ENCODE assay signal across 17 cellular contexts in the genomic region with DNA sequence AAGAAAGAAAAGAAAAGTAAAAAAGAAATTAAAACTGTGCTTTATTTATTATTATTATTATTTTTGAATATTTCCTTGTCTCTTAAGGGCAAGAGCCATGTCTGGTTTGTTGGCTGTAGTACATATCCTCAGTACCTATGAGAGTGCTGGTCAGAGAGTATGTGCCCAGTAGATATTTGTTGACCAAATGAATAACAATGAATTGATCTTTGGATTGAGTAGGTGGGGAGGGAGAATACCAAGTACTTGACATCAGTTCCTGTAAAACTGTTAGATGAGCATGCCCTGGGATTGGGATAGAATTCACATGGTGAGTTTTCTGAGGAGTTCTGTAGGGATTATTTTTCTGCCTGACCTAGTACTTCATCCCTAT. TPM values are rescaled to one million over a fixed set of nuclear protein-coding genes. Genes with fewer than 3 reads are reported as not detected.
DNase-seq lines count a peak whose midpoint lies in the region; ATAC-seq, FAIRE-seq and TF ChIP-seq lines count a peak whose summit lies in the region.
"Had no signal": no experiment of that assay in that cellular context is flagged by ENCODE, and none has a peak within 500 bp of the region (broad histone marks: within the 10 kb centered on the region; RNA-seq: fewer than 3 reads in every experiment).

No MANE protein-coding gene starts in this region.

- CTCF ChIA-PET in CD8-positive, alpha-beta T cell (lab: Charles Lee), result interaction anchor here (0.7 to 8.0 kb wide), 7 partner anchors 12 to 206 kb away, joined by 3 to 63 read pairs (median 5); partner anchors contain the start of gene STIM1
- CTCF ChIA-PET in endothelial cell of umbilical vein (lab: Charles Lee), result interaction anchor here (0.5 to 2.6 kb wide), 10 partner anchors 9 to 267 kb away, joined by 3 to 35 read pairs (median 5); partner anchors contain the start of gene STIM1

- DNase-seq in CD8-positive, alpha-beta T cell, result no peak
- DNase-seq in endothelial cell of umbilical vein (ENCODE audit: low read depth, low spot score) (no peak), progenitor cell of endocrine pancreas (ENCODE audit: low spot score, unreplicated experiment) (no peak), kidney (no peak), EL (no peak)
- no peak for DNase-seq in activated effector memory CD4-positive, alpha-beta T cell treated with Interleukin-2 at 50 U/mL for 16 hours
- DNase-seq: activated gamma-delta T cell; NCI-H1105; NCI-H446 treated with DMSO at 0.1 percent for 48 hours; stimulated activated CD4-positive, alpha-beta T cell treated with anti-CD3 and anti-CD28 coated beads, Interleukin-4, amount 100 ng/mL, for 24 hours; substantia nigra had no signal

- no peaks in the 10 kb centered on the region for H3K9me2 ChIP-seq in OCI-LY1 (ENCODE audit: low read depth, low read length)

- H3F3A ChIP-seq in OCI-LY1 (ENCODE audit: insufficient read depth, low read length), result no peaks in the 10 kb centered on the region; the same call in 1 of the 2 replicates

- BruUV-seq in endothelial cell of umbilical vein (replicated peaks; lab: Mats Ljungman, UMichigan), result no TSS peak

- no peak overlapping the region for H3K4me3 ChIP-seq in CD8-positive, alpha-beta T cell (ENCODE audit: low read depth, low read length)
- H3K4me3 ChIP-seq in OCI-LY1 (ENCODE audit: low read depth, low read length, poor library complexity, severe bottlenecking), result no peak overlapping the region
- H3K4me3 ChIP-seq in endothelial cell of umbilical vein (replicated peaks in 1 of 3; ENCODE audit: insufficient read depth in 1 of 3, low read depth in 1 of 3, low read length in 3 of 3), result no peak overlapping the region
- no peak overlapping the region for H3K4me3 ChIP-seq in kidney (ENCODE audit: low read length in 2 of 2)
- H3K4me3 ChIP-seq: prostate gland had no signal

- H3K9me3 ChIP-seq in CD8-positive, alpha-beta T cell (ENCODE audit: low read length), result no peaks in the 10 kb centered on the region
- H3K9me3 ChIP-seq in OCI-LY1 (ENCODE audit: low read length), result no peaks in the 10 kb centered on the region
- H3K9me3 ChIP-seq in endothelial cell of umbilical vein (replicated peaks; ENCODE audit: control insufficient read depth, insufficient read depth, low read length), result no peaks in the 10 kb centered on the region
- H3K9me3 ChIP-seq in kidney (ENCODE audit: control insufficient read depth in 1 of 2, low read length in 2 of 2), result no peaks in the 10 kb centered on the region
- H3K9me3 ChIP-seq: Caco-2, prostate gland had no signal

- ATAC-seq in CD8-positive, alpha-beta T cell, result no peak
- ATAC-seq in HG02885 (IDR thresholded peaks at IDR 0.05; ENCODE audit: poor library complexity, unreplicated experiment), result no peak

- H3K79me2 ChIP-seq in OCI-LY1 (ENCODE audit: insufficient read depth, low read length) (peaks cover 33% of the 10 kb centered on the region), endothelial cell of umbilical vein (ENCODE audit: control insufficient read depth, insufficient read depth, low read length) (peaks cover 14% of the 10 kb centered on the region)

- H3K27ac Mint-ChIP-seq in CD8-positive, alpha-beta T cell, result peak overlapping the region; percentile 80
- H3K27ac Mint-ChIP-seq in progenitor cell of endocrine pancreas, result peak overlapping the region; percentile 91

- intact Hi-C loops in CD8-positive, alpha-beta T cell (cut with DNase I, micrococcal nuclease), result no loop called here
- intact Hi-C loops in endothelial cell of umbilical vein (cut with micrococcal nuclease), result loop anchor here (1.0 kb wide), 2 partner anchors 13 to 129 kb away; no protein-coding TSS in a partner anchor
- intact Hi-C loops in kidney (cut with DNase I), result no loop called here

- no peaks in the 10 kb centered on the region for H3K9me1 ChIP-seq in endothelial cell of umbilical vein (replicated peaks; ENCODE audit: control insufficient read depth, extremely low read depth, insufficient read depth, low read length)

- H3K4me2 ChIP-seq in OCI-LY1 (ENCODE audit: low read length) (peak overlapping the region; percentile 44; the same call in 1 of the 2 replicates), endothelial cell of umbilical vein (ENCODE audit: insufficient read depth, low read length) (peak overlapping the region; percentile 68)

- no peak overlapping the region for H3K27ac ChIP-seq in CD8-positive, alpha-beta T cell (ENCODE audit: low read depth, low read length)
- peak overlapping the region; percentile 89 for H3K27ac ChIP-seq in OCI-LY1 (ENCODE audit: low read depth, low read length, poor library complexity, severe bottlenecking)
- H3K27ac ChIP-seq in endothelial cell of umbilical vein (ENCODE audit: insufficient read depth, low read depth, low read length), result peak overlapping the region; percentile 78
- no peak overlapping the region for H3K27ac ChIP-seq in kidney (ENCODE audit: low read depth in 2 of 2, low read length in 2 of 2)
- H3K27ac ChIP-seq: VCaP had no signal

- H4K20me1 ChIP-seq in OCI-LY1 (ENCODE audit: insufficient read depth, low read length) (no peaks in the 10 kb centered on the region), endothelial cell of umbilical vein (replicated peaks; ENCODE audit: control insufficient read depth, extremely low read depth, insufficient read depth, low read length) (no peaks in the 10 kb centered on the region)

- no peaks in the 10 kb centered on the region for H3K9me3 Mint-ChIP-seq in CD8-positive, alpha-beta T cell
- no peaks in the 10 kb centered on the region for H3K9me3 Mint-ChIP-seq in progenitor cell of endocrine pancreas (ENCODE audit: low read depth)

- FAIRE-seq in endothelial cell of umbilical vein (lab: Jason Lieb, UNC) (no peak), kidney (lab: Jason Lieb, UNC) (no peak)
- FAIRE-seq: colon had no signal

- dilution Hi-C loops in endothelial cell of umbilical vein (cut with MboI; ENCODE audit: extremely low pct_ligation_motif_present, low sequenced_read_pairs), result loop anchor here (25.0 kb wide), 1 partner anchor 195 kb away; no protein-coding TSS in a partner anchor

- H3K4me1 Mint-ChIP-seq in CD8-positive, alpha-beta T cell (ENCODE audit: low read depth), result peaks cover 88% of the 10 kb centered on the region
- H3K4me1 Mint-ChIP-seq in progenitor cell of endocrine pancreas (ENCODE audit: low read depth), result peaks cover 33% of the 10 kb centered on the region

- no peaks in the 10 kb centered on the region for H3K27me3 ChIP-seq in CD8-positive, alpha-beta T cell (ENCODE audit: insufficient read depth, low read length)
- H3K27me3 ChIP-seq in OCI-LY1 (ENCODE audit: insufficient read depth, low read length) (no peaks in the 10 kb centered on the region), endothelial cell of umbilical vein (ENCODE audit: control insufficient read depth in 2 of 2, insufficient read depth in 2 of 2, low read length in 2 of 2) (no peaks in the 10 kb centered on the region)

- POLR2A ChIA-PET in CD8-positive, alpha-beta T cell (lab: Charles Lee), result interaction anchor here (0.6 to 4.5 kb wide), 4 partner anchors 8 to 89 kb away, joined by 3 to 38 read pairs (median 6); partner anchors contain the start of gene STIM1
- POLR2A ChIA-PET in endothelial cell of umbilical vein (lab: Charles Lee), result interaction anchor here (0.7 kb wide), 1 partner anchor 14 kb away, joined by 5 read pairs; no protein-coding TSS in a partner anchor

- H3K9ac ChIP-seq in OCI-LY1 (ENCODE audit: low read length) (no peak overlapping the region; the same call in 1 of the 2 replicates), endothelial cell of umbilical vein (replicated peaks; ENCODE audit: extremely low read depth, insufficient read depth, low read length) (no peak overlapping the region), kidney (ENCODE audit: low read length in 2 of 2) (no peak overlapping the region)

- H2AFZ ChIP-seq in OCI-LY1 (ENCODE audit: low read length) (no peak overlapping the region), endothelial cell of umbilical vein (ENCODE audit: low read depth, low read length) (no peak overlapping the region)

- no peaks in the 10 kb centered on the region for H3K36me3 ChIP-seq in CD8-positive, alpha-beta T cell (ENCODE audit: insufficient read depth, low read length)
- H3K36me3 ChIP-seq in OCI-LY1 (ENCODE audit: insufficient read depth, low read length) (no peaks in the 10 kb centered on the region), endothelial cell of umbilical vein (ENCODE audit: control insufficient read depth in 2 of 2, extremely low read depth in 1 of 2, insufficient read depth in 2 of 2, low read length in 2 of 2) (no peaks in the 10 kb centered on the region), kidney (ENCODE audit: control insufficient read depth in 1 of 2, insufficient read depth in 2 of 2, low read length in 2 of 2) (no peaks in the 10 kb centered on the region)
- H3K36me3 ChIP-seq: prostate gland had no signal

- H3K4me1 ChIP-seq in CD8-positive, alpha-beta T cell (ENCODE audit: insufficient read depth, low read length), result peaks cover 90% of the 10 kb centered on the region
- H3K4me1 ChIP-seq in OCI-LY1 (ENCODE audit: insufficient read depth, low read length, severe bottlenecking) (peaks cover 65% of the 10 kb centered on the region), endothelial cell of umbilical vein (ENCODE audit: control insufficient read depth, extremely low read depth, insufficient read depth, low read length) (peaks cover 39% of the 10 kb centered on the region), kidney (ENCODE audit: control insufficient read depth in 1 of 2, insufficient read depth in 1 of 2, low read depth in 1 of 2, low read length in 2 of 2) (peaks cover 16 to 18% of the 10 kb centered on the region in 2 donors)

- TF ChIP-seq CTCF in CD8-positive, alpha-beta T cell (IDR thresholded peaks at IDR 0.05), result no peak
- TF ChIP-seq CTCF in OCI-LY1 (IDR thresholded peaks at IDR 0.05; ENCODE audit: low read length) (no peak), endothelial cell of umbilical vein (IDR thresholded peaks at IDR 0.05; ENCODE audit: extremely low read depth in 1 of 2, insufficient read depth in 1 of 2, low read depth in 1 of 2, low read length in 2 of 2) (no peak), progenitor cell of endocrine pancreas (IDR thresholded peaks at IDR 0.05; ENCODE audit: unreplicated experiment) (no peak), kidney (IDR thresholded peaks at IDR 0.05; ENCODE audit: borderline replicate concordance, extremely low read depth, insufficient read depth) (no peak)

- TF ChIP-seq POLR2A in endothelial cell of umbilical vein (IDR thresholded peaks at IDR 0.05; ENCODE audit: low read depth, low read length), result no peak

- no peaks in the 10 kb centered on the region for H3K27me3 Mint-ChIP-seq in CD8-positive, alpha-beta T cell (ENCODE audit: low read depth)
- no peaks in the 10 kb centered on the region for H3K27me3 Mint-ChIP-seq in progenitor cell of endocrine pancreas

- H3K4me3 Mint-ChIP-seq in CD8-positive, alpha-beta T cell, result peak overlapping the region; percentile 71
- no peak overlapping the region for H3K4me3 Mint-ChIP-seq in progenitor cell of endocrine pancreas (ENCODE audit: low read depth)

- H3K36me3 Mint-ChIP-seq in CD8-positive, alpha-beta T cell, result peaks cover 10% of the 10 kb centered on the region
- H3K36me3 Mint-ChIP-seq in progenitor cell of endocrine pancreas (ENCODE audit: insufficient read depth), result no peaks in the 10 kb centered on the region

RNA-seq across cellular contexts. Expression of gene STIM1, which starts 11.4 kb away (rescaled TPM):
- 10 to 100 TPM; 72.5 to 84.3 TPM for total RNA-seq in CD8-positive, alpha-beta T cell
- total RNA-seq in endothelial cell of umbilical vein (30.9 and 32.7 TPM in 2 replicates), progenitor cell of endocrine pancreas (27.2 and 32.7 TPM in 2 replicates), kidney (68.0 TPM)
- polyA plus RNA-seq in endothelial cell of umbilical vein (33.4 and 34.2 TPM in 2 replicates), kidney (ENCODE audit: insufficient read depth, low read depth, low replicate concordance) (15.7 TPM)
- 21.5 and 23.9 TPM in 2 replicates for polyA plus RNA-seq in endothelial cell of umbilical vein (2011; cell fraction: cytosol; rRNA removed)
- polyA plus RNA-seq in endothelial cell of umbilical vein (2011; cell fraction: nucleus; rRNA removed), result 37.3 and 43.2 TPM in 2 replicates
- polyA plus RNA-seq in endothelial cell of umbilical vein (2012), result 35.8 and 44.4 TPM in 2 replicates
- polyA minus RNA-seq in endothelial cell of umbilical vein, result 82.2 and 113 TPM in 2 replicates
- 20.8 TPM for polyA minus RNA-seq in endothelial cell of umbilical vein (2011; cell fraction: cytosol; rRNA and poly(A)+ RNA removed)
- polyA minus RNA-seq in endothelial cell of umbilical vein (2011; cell fraction: nucleus; rRNA and poly(A)+ RNA removed), result 33.8 and 38.6 TPM in 2 replicates

RNA-seq across cellular contexts. Expression of gene RHOG, which starts 26.1 kb away (rescaled TPM):
- 100 to 1,000 TPM; 125 to 127 TPM for total RNA-seq in CD8-positive, alpha-beta T cell
- total RNA-seq in endothelial cell of umbilical vein (59.6 and 69.0 TPM in 2 replicates), progenitor cell of endocrine pancreas (21.4 and 25.0 TPM in 2 replicates), kidney (56.0 TPM)
- polyA plus RNA-seq in endothelial cell of umbilical vein (119 and 155 TPM in 2 replicates), kidney (ENCODE audit: insufficient read depth, low read depth, low replicate concordance) (43.1 TPM)
- polyA plus RNA-seq in endothelial cell of umbilical vein (2011; cell fraction: cytosol; rRNA removed), result 82.0 and 106 TPM in 2 replicates
- polyA plus RNA-seq in endothelial cell of umbilical vein (2011; cell fraction: nucleus; rRNA removed), result 26.6 and 28.3 TPM in 2 replicates
- polyA plus RNA-seq in endothelial cell of umbilical vein (2012), result 74.2 and 86.1 TPM in 2 replicates
- 102 and 128 TPM in 2 replicates for polyA minus RNA-seq in endothelial cell of umbilical vein
- polyA minus RNA-seq in endothelial cell of umbilical vein (2011; cell fraction: cytosol; rRNA and poly(A)+ RNA removed), result 58.3 TPM
- 23.6 and 25.4 TPM in 2 replicates for polyA minus RNA-seq in endothelial cell of umbilical vein (2011; cell fraction: nucleus; rRNA and poly(A)+ RNA removed)

RNA-seq across cellular contexts. Expression of gene PGAP2, which starts 58.5 kb away (rescaled TPM):
- total RNA-seq in CD8-positive, alpha-beta T cell, result 10 to 100 TPM; 16.3 to 18.5 TPM
- total RNA-seq in endothelial cell of umbilical vein (18.3 and 18.5 TPM in 2 replicates), progenitor cell of endocrine pancreas (46.7 and 51.3 TPM in 2 replicates), kidney (19.5 TPM)
- polyA plus RNA-seq in endothelial cell of umbilical vein (34.1 and 39.3 TPM in 2 replicates), kidney (ENCODE audit: insufficient read depth, low read depth, low replicate concordance) (17.5 TPM)
- polyA plus RNA-seq in endothelial cell of umbilical vein (2011; cell fraction: cytosol; rRNA removed), result 24.9 and 29.0 TPM in 2 replicates
- 51.5 and 52.9 TPM in 2 replicates for polyA plus RNA-seq in endothelial cell of umbilical vein (2011; cell fraction: nucleus; rRNA removed)
- 19.8 and 26.5 TPM in 2 replicates for polyA plus RNA-seq in endothelial cell of umbilical vein (2012)
- 32.4 and 37.3 TPM in 2 replicates for polyA minus RNA-seq in endothelial cell of umbilical vein
- 26.5 TPM for polyA minus RNA-seq in endothelial cell of umbilical vein (2011; cell fraction: cytosol; rRNA and poly(A)+ RNA removed)
- 11.8 and 16.1 TPM in 2 replicates for polyA minus RNA-seq in endothelial cell of umbilical vein (2011; cell fraction: nucleus; rRNA and poly(A)+ RNA removed)

Comparison
In these comparisons a context has a peak if more than half of its experiments do, and no peak if none do; other contexts are left out.
1. H3K27ac ChIP-seq: peak in OCI-LY1 (single experiment) and endothelial cell of umbilical vein (single experiment); none in CD8-positive, alpha-beta T cell (single experiment) and kidney (0 of 2).